9 cellular contexts compared by ENCODE assay signal in the genomic region with DNA sequence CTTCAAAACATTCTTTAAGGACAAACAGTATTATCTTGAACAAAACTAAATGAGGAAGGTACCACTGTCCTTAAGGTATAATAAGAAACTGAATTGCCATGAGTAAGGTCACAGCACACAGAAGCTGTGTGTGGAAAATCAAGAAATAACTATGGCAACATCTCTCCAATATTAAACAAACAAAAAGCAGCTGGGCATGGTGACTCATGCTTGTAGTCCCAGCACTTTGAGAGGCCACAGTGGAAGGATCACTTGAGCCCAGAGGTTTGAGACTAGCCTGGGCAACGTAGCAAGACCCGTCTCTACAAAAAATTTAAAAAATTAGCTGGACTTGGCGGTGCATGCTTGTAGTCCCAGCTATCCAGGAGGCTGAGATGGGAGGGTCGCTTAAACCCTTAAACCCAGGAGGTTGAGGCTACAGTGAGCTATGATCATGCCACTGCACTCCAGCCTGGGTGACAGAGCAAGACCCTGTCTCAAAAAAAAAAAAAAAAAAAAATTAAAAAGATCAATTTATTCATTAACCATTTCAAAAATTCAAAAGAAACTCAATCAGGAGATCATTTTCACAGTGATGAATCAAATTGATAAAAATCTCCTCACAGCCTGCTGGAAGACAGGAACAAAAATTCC.
A peak's percentile ranks its signal among the peaks of the same experiment; 100 is the strongest.
DNase-seq lines count a peak whose midpoint lies in the region; ATAC-seq and TF ChIP-seq lines count a peak whose summit lies in the region.
"Had no signal": no experiment of that assay in that cellular context is flagged by ENCODE, and none has a peak within 500 bp of the region (broad histone marks: within the 10 kb centered on the region; RNA-seq: fewer than 3 reads in every experiment).

No MANE protein-coding gene starts in this region.

- ATAC-seq in HG02571 (IDR thresholded peaks at IDR 0.05; ENCODE audit: unreplicated experiment) = no peak

- peak; percentile 73 for DNase-seq in H4 (ENCODE audit: low spot score)
- DNase-seq in RPMI7951 (ENCODE audit: low read depth) = peak; percentile 93
- DNase-seq in fibroblast of lung (ENCODE audit: low read depth in 2 of 2) = peak; percentile 85 to 94
- DNase-seq in pulmonary artery endothelial cell (ENCODE audit: low read depth, low spot score) = peak; percentile 88
- no peak for DNase-seq in HuH-7.5 (ENCODE audit: low spot score)
- DNase-seq in activated T-cell treated with anti-CD3 and anti-CD28 coated beads, Interleukin-2, amount 50 U/mL, for 48 hours = no peak
- no peak for DNase-seq in GM03348 (ENCODE audit: low spot score)
- DNase-seq: activated naive CD4-positive, alpha-beta T cell had no signal

- peaks cover 4% of the 10 kb centered on the region for H3K4me1 ChIP-seq in fibroblast of lung (ENCODE audit: control insufficient read depth, extremely low read depth, insufficient read depth, low read length)

- no peaks in the 10 kb centered on the region for H3K36me3 ChIP-seq in fibroblast of lung (ENCODE audit: control insufficient read depth, insufficient read depth, low read length)

- no peaks in the 10 kb centered on the region for H3K9me3 ChIP-seq in fibroblast of lung (ENCODE audit: control insufficient read depth, insufficient read depth, low read depth, low read length)

- no peaks in the 10 kb centered on the region for H3K79me2 ChIP-seq in fibroblast of lung (ENCODE audit: control insufficient read depth, insufficient read depth, low read length)

- TF ChIP-seq CTCF in fibroblast of lung (conservative IDR thresholded peaks at IDR 0.05 in 1 of 2, IDR thresholded peaks at IDR 0.05 in 1 of 2; ENCODE audit: low read depth in 1 of 2, low read length in 2 of 2) = no peak

- no peak overlapping the region for H3K4me2 ChIP-seq in fibroblast of lung (ENCODE audit: extremely low read depth, insufficient read depth, low read length)

- no peaks in the 10 kb centered on the region for H3K27me3 ChIP-seq in fibroblast of lung (ENCODE audit: control insufficient read depth, insufficient read depth, low read length)

- H4K20me1 ChIP-seq in fibroblast of lung (ENCODE audit: control insufficient read depth, extremely low read depth, insufficient read depth, low read length) = no peaks in the 10 kb centered on the region

- peak overlapping the region; percentile 5 for H3K27ac ChIP-seq in fibroblast of lung (ENCODE audit: insufficient read depth, low read length)

- H3K9ac ChIP-seq in fibroblast of lung (ENCODE audit: insufficient read depth, low read length) = no peak overlapping the region

- no peak overlapping the region for H3K4me3 ChIP-seq in fibroblast of lung (replicated peaks in 1 of 4; ENCODE audit: control extremely low read depth in 1 of 4, insufficient read depth in 1 of 4, low read depth in 3 of 4, low read length in 4 of 4)

- no peak overlapping the region for H2AFZ ChIP-seq in fibroblast of lung (ENCODE audit: low read length)

Comparison
In these comparisons a context has a peak if more than half of its experiments do, and no peak if none do; other contexts are left out.
1. DNase-seq: peak in H4 (single experiment), RPMI7951 (single experiment), fibroblast of lung (2 of 2) and pulmonary artery endothelial cell (single experiment); none in HuH-7.5 (single experiment), activated T-cell treated with anti-CD3 and anti-CD28 coated beads, Interleukin-2, amount 50 U/mL, for 48 hours (0 of 2) and GM03348 (single experiment).